9 cellular contexts compared by ENCODE assay signal in genomic region chr20:45290677-45291355, GRCh38. TPM values are rescaled to one million over a fixed set of nuclear protein-coding genes. Genes with fewer than 3 reads are reported as not detected.
DNase-seq lines count a peak whose midpoint lies in the region; ATAC-seq and TF ChIP-seq lines count a peak whose summit lies in the region.
"Had no signal": no experiment of that assay in that cellular context is flagged by ENCODE, and none has a peak within 500 bp of the region (broad histone marks: within the 10 kb centered on the region; RNA-seq: fewer than 3 reads in every experiment).

No MANE protein-coding gene starts in this region.

- H2AFZ ChIP-seq in OCI-LY1 (ENCODE audit: low read length) = no peak overlapping the region

- DNase-seq in COLO829 (ENCODE audit: low spot score) = peak; percentile 91
- DNase-seq in HUDEP-2 (lab: John Stamatoyannopoulos, UW; ENCODE audit: unreplicated experiment in 76 of 76) = peak in 70 of 76 experiments; percentile 7 to 82 (median 58)
- peak; percentile 56 for DNase-seq in activated T-cell treated with anti-CD3 and anti-CD28 coated beads for 1 hour (ENCODE audit: low read depth)
- peak; percentile 60 to 75 for DNase-seq in erythroblast (lab: John Stamatoyannopoulos, UW)
- peak; percentile 50 for DNase-seq in naive B cell

- no peak overlapping the region for H3K4me2 ChIP-seq in OCI-LY1 (ENCODE audit: low read length)

- no peaks in the 10 kb centered on the region for H3K9me2 ChIP-seq in OCI-LY1 (ENCODE audit: low read depth, low read length)

- peaks cover 38 to 63% (median 39%) of the 10 kb centered on the region in 3 donors for H3K27me3 Mint-ChIP-seq in naive B cell
- H3K27me3 Mint-ChIP-seq in stimulated activated memory B cell treated with anti-CD40 and anti-IgM and Interleukin-4, amounts not matched to agents 10 μg/mL and 1 μg/mL and 100 μg/mL, for 72 hours = peaks cover 36% of the 10 kb centered on the region

- no peaks in the 10 kb centered on the region for H3K4me1 ChIP-seq in OCI-LY1 (ENCODE audit: insufficient read depth, low read length, severe bottlenecking)

- ATAC-seq in naive B cell (ENCODE audit: low read depth in 2 of 2) = peak; percentile 31 to 45
- ATAC-seq in stimulated activated memory B cell treated with anti-CD40 and anti-IgM and Interleukin-4, amounts not matched to agents 10 μg/mL and 1 μg/mL and 100 μg/mL, for 72 hours = peak; percentile 44
- ATAC-seq in HG02610 (IDR thresholded peaks at IDR 0.05; ENCODE audit: unreplicated experiment) = no peak

- H3K27ac Mint-ChIP-seq in naive B cell = peak overlapping the region in 1 of 6 donors; percentile 54
- no peak overlapping the region for H3K27ac Mint-ChIP-seq in stimulated activated memory B cell treated with anti-CD40 and anti-IgM and Interleukin-4, amounts not matched to agents 10 μg/mL and 1 μg/mL and 100 μg/mL, for 72 hours
- H3K27ac Mint-ChIP-seq: IgD-negative memory B cell had no signal

- H3K4me3 Mint-ChIP-seq in naive B cell = peak overlapping the region in 1 of 8 donors; percentile 8
- H3K4me3 Mint-ChIP-seq in stimulated activated memory B cell treated with anti-CD40 and anti-IgM and Interleukin-4, amounts not matched to agents 10 μg/mL and 1 μg/mL and 100 μg/mL, for 72 hours = no peak overlapping the region

- H3K36me3 ChIP-seq in OCI-LY1 (ENCODE audit: insufficient read depth, low read length) = no peaks in the 10 kb centered on the region

- H3K9me3 ChIP-seq in OCI-LY1 (ENCODE audit: low read length) = no peaks in the 10 kb centered on the region

- TF ChIP-seq POLR2A in erythroblast (IDR thresholded peaks at IDR 0.05; ENCODE audit: low read length) = no peak

- H3K27ac ChIP-seq in OCI-LY1 (ENCODE audit: low read depth, low read length, poor library complexity, severe bottlenecking) = no peak overlapping the region

- peaks cover 4% of the 10 kb centered on the region; the same call in 1 of the 2 replicates for H3K27me3 ChIP-seq in OCI-LY1 (ENCODE audit: insufficient read depth, low read length)

- H3K4me3 ChIP-seq in OCI-LY1 (ENCODE audit: low read depth, low read length, poor library complexity, severe bottlenecking) = no peak overlapping the region

- peaks cover 19 to 23% (median 22%) of the 10 kb centered on the region in 3 donors for H3K4me1 Mint-ChIP-seq in naive B cell
- peaks cover 26% of the 10 kb centered on the region for H3K4me1 Mint-ChIP-seq in stimulated activated memory B cell treated with anti-CD40 and anti-IgM and Interleukin-4, amounts not matched to agents 10 μg/mL and 1 μg/mL and 100 μg/mL, for 72 hours

- no peaks in the 10 kb centered on the region for H3F3A ChIP-seq in OCI-LY1 (ENCODE audit: insufficient read depth, low read length)

- H3K36me3 Mint-ChIP-seq in naive B cell = no peaks in the 10 kb centered on the region
- H3K36me3 Mint-ChIP-seq in stimulated activated memory B cell treated with anti-CD40 and anti-IgM and Interleukin-4, amounts not matched to agents 10 μg/mL and 1 μg/mL and 100 μg/mL, for 72 hours = no peaks in the 10 kb centered on the region
- H3K36me3 Mint-ChIP-seq: IgD-negative memory B cell had no signal

- no peaks in the 10 kb centered on the region for H3K9me3 Mint-ChIP-seq in naive B cell
- no peaks in the 10 kb centered on the region for H3K9me3 Mint-ChIP-seq in stimulated activated memory B cell treated with anti-CD40 and anti-IgM and Interleukin-4, amounts not matched to agents 10 μg/mL and 1 μg/mL and 100 μg/mL, for 72 hours
- H3K9me3 Mint-ChIP-seq: IgD-negative memory B cell had no signal

- no peak overlapping the region for H3K9ac ChIP-seq in OCI-LY1 (ENCODE audit: low read length)

- TF ChIP-seq CTCF in OCI-LY1 (IDR thresholded peaks at IDR 0.05; ENCODE audit: low read length) = peak; percentile 84

- H3K79me2 ChIP-seq in OCI-LY1 (ENCODE audit: insufficient read depth, low read length) = no peaks in the 10 kb centered on the region

- no peaks in the 10 kb centered on the region for H4K20me1 ChIP-seq in OCI-LY1 (ENCODE audit: insufficient read depth, low read length)

RNA-seq across cellular contexts. Expression of gene RBPJL, which starts 15.8 kb away (rescaled TPM):
- not detected for polyA plus RNA-seq in naive B cell (ENCODE audit: low read depth in 6 of 6)
- polyA plus RNA-seq: IgD-negative memory B cell had no signal

RNA-seq across cellular contexts. Expression of gene MATN4, which starts 17.3 kb away (rescaled TPM):
- not detected for polyA plus RNA-seq in naive B cell (ENCODE audit: low read depth in 6 of 6)
- polyA plus RNA-seq: IgD-negative memory B cell had no signal

RNA-seq across cellular contexts. Expression of gene SLPI, which starts 36.5 kb away (rescaled TPM):
- polyA plus RNA-seq in naive B cell (ENCODE audit: low read depth in 6 of 6) = under 1 TPM in 1 of 6 donors, not detected in 5; 0.63 TPM
- polyA plus RNA-seq: IgD-negative memory B cell had no signal

RNA-seq across cellular contexts. Expression of gene SDC4, which starts 57.4 kb away (rescaled TPM):
- polyA plus RNA-seq in naive B cell (ENCODE audit: low read depth in 6 of 6) = not detected
- polyA plus RNA-seq: IgD-negative memory B cell had no signal
